Comparison of ENCODE assay signal across 8 cellular contexts in the genomic region with DNA sequence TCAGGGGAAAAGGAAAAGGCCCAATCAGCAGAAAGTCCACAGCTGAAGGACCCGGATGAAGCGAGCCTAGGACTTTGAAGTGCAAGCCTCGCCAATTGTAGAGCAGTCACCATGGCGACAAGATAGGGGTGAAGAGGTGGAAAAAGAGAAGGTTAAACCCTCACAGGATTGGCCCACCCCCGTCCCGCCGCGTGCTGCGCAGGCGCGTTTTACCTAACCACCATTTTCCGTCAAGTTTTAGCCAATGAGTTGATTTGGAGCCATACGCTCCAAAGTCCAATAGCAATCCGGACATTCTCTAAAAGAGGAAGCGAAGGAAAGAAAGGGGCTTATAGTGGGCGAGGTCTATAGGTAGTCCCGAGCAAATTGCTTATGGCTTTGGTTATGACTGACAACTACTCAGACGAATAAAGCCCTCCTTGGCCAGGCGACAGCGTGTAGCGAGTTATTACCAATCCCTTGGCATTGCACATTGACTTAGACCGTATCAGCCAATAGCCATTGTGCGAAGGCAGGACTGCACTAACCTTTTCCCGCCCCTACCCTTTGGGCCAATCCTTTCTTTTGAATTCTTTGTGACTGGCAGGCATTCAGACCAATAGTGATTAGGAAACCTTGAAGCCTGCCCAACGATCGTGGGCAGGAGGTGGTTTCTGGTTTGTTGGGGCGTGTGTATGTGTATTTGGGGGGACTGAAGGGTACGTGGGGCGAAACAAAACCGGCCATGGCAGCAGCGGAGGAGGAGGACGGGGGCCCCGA. TPM values are rescaled to one million over a fixed set of nuclear protein-coding genes. Genes with fewer than 3 reads are reported as not detected.
DNase-seq lines count a peak whose midpoint lies in the region; ATAC-seq and TF ChIP-seq lines count a peak whose summit lies in the region.

RNF5 (plus strand) TSS at position 618 of the 759 bp plus-strand sequence; CDS start at position 725, 107 bp downstream.

- peak within 1 kb of the TSS; percentile 90 for H3K4me3 Mint-ChIP-seq in activated CD4-positive, alpha-beta T cell treated with anti-CD3 and anti-CD28 coated beads, Interleukin-2, amount 10 ng/mL, durations not matched to agents 7 days and 5 days

- peaks cover 69% of the 10 kb centered on the region for H3K4me1 Mint-ChIP-seq in activated CD4-positive, alpha-beta T cell treated with anti-CD3 and anti-CD28 coated beads, Interleukin-2, amount 10 ng/mL, durations not matched to agents 7 days and 5 days

- no peaks in the 10 kb centered on the region for H3K9me3 Mint-ChIP-seq in activated CD4-positive, alpha-beta T cell treated with anti-CD3 and anti-CD28 coated beads, Interleukin-2, amount 10 ng/mL, durations not matched to agents 7 days and 5 days

- no peak for TF ChIP-seq CTCF in BE2C (IDR thresholded peaks at IDR 0.05; ENCODE audit: low read depth, low read length)
- no peak for TF ChIP-seq CTCF in coronary artery (IDR thresholded peaks at IDR 0.05)

- no peaks in the 10 kb centered on the region for H3K27me3 ChIP-seq in BE2C

- peak within 1 kb of the TSS; percentile 96 for H3K4me3 ChIP-seq in BE2C (ENCODE audit: low read depth, low read length)
- peak within 1 kb of the TSS; percentile 95 for H3K4me3 ChIP-seq in coronary artery

- intact Hi-C loops in left colon (cut with DNase I, micrococcal nuclease) = no loop called here

- DNase-seq in BE2C (peak; percentile 97), NCI-H526 treated with DMSO at 0.1 percent for 48 hours (lab: John Stamatoyannopoulos, UW) (peak; percentile 99), coronary artery (ENCODE audit: low spot score) (peak; percentile 99), left colon (peak; percentile 93 to 98)
- DNase-seq in activated CD4-positive, alpha-beta T cell treated with anti-CD3 and anti-CD28 coated beads, Interleukin-2, amount 10 ng/mL, durations not matched to agents 7 days and 5 days = peak; percentile 99
- peak; percentile 87 to 92 for DNase-seq in stimulated activated CD4-positive, alpha-beta T cell treated with anti-CD3 and anti-CD28 coated beads, Interleukin-2, amount 100 ng/mL, for 24 hours

- peak within 1 kb of the TSS; percentile 89 to 95 for H3K27ac ChIP-seq in coronary artery

- no peaks in the 10 kb centered on the region for H3K9me3 ChIP-seq in BE2C

- CTCF ChIA-PET in activated CD4-positive, alpha-beta T cell treated with anti-CD3 and anti-CD28 coated beads, Interleukin-2, amount 10 ng/mL, durations not matched to agents 7 days and 5 days (lab: Charles Lee) = interaction anchor here (0.7 to 1.3 kb wide), 5 partner anchors 13 to 59 kb away, joined by 3 to 4 read pairs (median 3); no protein-coding TSS in a partner anchor

- no peaks in the 10 kb centered on the region for H3K4me1 ChIP-seq in BE2C

- peak within 1 kb of the TSS; percentile 89 for H3K27ac Mint-ChIP-seq in activated CD4-positive, alpha-beta T cell treated with anti-CD3 and anti-CD28 coated beads, Interleukin-2, amount 10 ng/mL, durations not matched to agents 7 days and 5 days

- peak; percentile 82 for ATAC-seq in GM19324 (IDR thresholded peaks at IDR 0.05; ENCODE audit: low FRiP score, unreplicated experiment)
- peak; percentile 71 for ATAC-seq in HG03469 (IDR thresholded peaks at IDR 0.05; ENCODE audit: unreplicated experiment)
- peak; percentile 75 for ATAC-seq in left colon

- H3K27me3 Mint-ChIP-seq in activated CD4-positive, alpha-beta T cell treated with anti-CD3 and anti-CD28 coated beads, Interleukin-2, amount 10 ng/mL, durations not matched to agents 7 days and 5 days = no peaks in the 10 kb centered on the region

- POLR2A ChIA-PET in activated CD4-positive, alpha-beta T cell treated with anti-CD3 and anti-CD28 coated beads, Interleukin-2, amount 10 ng/mL, durations not matched to agents 7 days and 5 days (lab: Charles Lee) = no interaction called here

- H3K36me3 Mint-ChIP-seq in activated CD4-positive, alpha-beta T cell treated with anti-CD3 and anti-CD28 coated beads, Interleukin-2, amount 10 ng/mL, durations not matched to agents 7 days and 5 days (ENCODE audit: low read depth) = peaks cover 27% of the 10 kb centered on the region

- no peaks in the 10 kb centered on the region for H3K36me3 ChIP-seq in BE2C

RNA-seq across cellular contexts. Expression of gene RNF5, which starts in this region (rescaled TPM):
- polyA plus RNA-seq in BE2C (2012; ENCODE audit: insufficient read depth, insufficient read length, low read depth) = 151 TPM
- 10 to 100 TPM; 39.8 to 49.7 TPM for total RNA-seq in activated CD4-positive, alpha-beta T cell treated with anti-CD3 and anti-CD28 coated beads, Interleukin-2, amount 10 ng/mL, durations not matched to agents 7 days and 5 days
- 100 to 1,000 TPM in 1 of 2 donors, 10 to 100 TPM in 1; 87.2 to 104 TPM for total RNA-seq in left colon

Comparison
In these comparisons a context has a peak if more than half of its experiments do, and no peak if none do; other contexts are left out.
1. Peak in every context shown above with its lines: DNase-seq, ATAC-seq, H3K4me3 ChIP-seq and H3K27ac ChIP-seq.